18 cellular contexts compared by ENCODE assay signal in genomic region chr19:3604227-3604986, GRCh38. TPM values are rescaled to one million over a fixed set of nuclear protein-coding genes. Genes with fewer than 3 reads are reported as not detected.
DNase-seq lines count a peak whose midpoint lies in the region; ATAC-seq and TF ChIP-seq lines count a peak whose summit lies in the region.
"Had no signal": no experiment of that assay in that cellular context is flagged by ENCODE, and none has a peak within 500 bp of the region (broad histone marks: within the 10 kb centered on the region; RNA-seq: fewer than 3 reads in every experiment).

No MANE protein-coding gene starts in this region.

- peak overlapping the region; percentile 1; the same call in 1 of the 2 replicates for H3K9ac ChIP-seq in BLaER1

- H3K27me3 ChIP-seq in BLaER1 (peaks cover 23% of the 10 kb centered on the region), H7 (ENCODE audit: control insufficient read depth, insufficient read depth, low read length) (peaks cover 6% of the 10 kb centered on the region), esophagus (ENCODE audit: control insufficient read depth in 1 of 2, insufficient read depth in 2 of 2, low read length in 2 of 2) (no peaks in the 10 kb centered on the region), psoas muscle (ENCODE audit: insufficient read depth in 3 of 3, low read length in 2 of 3) (peaks cover 0 to 39% (median 11%) of the 10 kb centered on the region in 3 donors)
- H3K27me3 ChIP-seq: right atrium auricular region, uterus had no signal

- H3K27ac ChIP-seq in BLaER1 (no peak overlapping the region), esophagus (ENCODE audit: low read depth in 2 of 2, low read length in 1 of 2) (peak overlapping the region; percentile 21 to 27), psoas muscle (peak overlapping the region; percentile 16)
- H3K27ac ChIP-seq: right atrium auricular region, VCaP had no signal

- H3K4me2 ChIP-seq in BLaER1: peak overlapping the region; percentile 96

- H3K36me3 ChIP-seq in BLaER1: no peaks in the 10 kb centered on the region
- H3K36me3 ChIP-seq in H7 (replicated peaks; ENCODE audit: control insufficient read depth, insufficient read depth, low read length): no peaks in the 10 kb centered on the region
- H3K36me3 ChIP-seq in esophagus (ENCODE audit: control insufficient read depth in 2 of 2, insufficient read depth in 2 of 2, low read length in 1 of 2): no peaks in the 10 kb centered on the region
- no peaks in the 10 kb centered on the region for H3K36me3 ChIP-seq in psoas muscle (ENCODE audit: insufficient read depth in 1 of 2, low read depth in 1 of 2)
- H3K36me3 ChIP-seq: right atrium auricular region, uterus had no signal

- H3K9me3 ChIP-seq in BLaER1 (0 out of 2 replicates have a peak, but pooled peaks cover 5% of the 10 kb centered on the region), esophagus (ENCODE audit: control insufficient read depth in 2 of 2, insufficient read depth in 1 of 2, low read depth in 1 of 2, low read length in 1 of 2) (no peaks in the 10 kb centered on the region), psoas muscle (no peaks in the 10 kb centered on the region)
- H3K9me3 ChIP-seq: right atrium auricular region, uterus had no signal

- TF ChIP-seq CTCF in psoas muscle (IDR thresholded peaks at IDR 0.05): no peak
- TF ChIP-seq CTCF in GM20000 (IDR thresholded peaks at IDR 0.05; ENCODE audit: extremely low read depth, missing control alignments): no peak

- H4K20me1 ChIP-seq in BLaER1: peaks cover 4% of the 10 kb centered on the region; the same call in 1 of the 2 replicates

- ATAC-seq in psoas muscle (no peak), HG03196 (IDR thresholded peaks at IDR 0.05; ENCODE audit: unreplicated experiment) (no peak), HG03108 (IDR thresholded peaks at IDR 0.05; ENCODE audit: unreplicated experiment) (no peak)

- intact Hi-C loops in psoas muscle (cut with DNase I): no loop called here

- DNase-seq in H7: peak; percentile 60
- DNase-seq in psoas muscle: no peak
- no peak for DNase-seq in GM20000 (ENCODE audit: low spot score)
- no peak for DNase-seq in SHP77 (lab: John Stamatoyannopoulos, UW)
- DNase-seq: amniotic stem cell; H9; mesendoderm; NCI-H1694; NCI-H226; stimulated activated naive CD4-positive, alpha-beta T cell treated with Interleukin-2 at 50 U/mL for 16 hours; uterus had no signal

- H3K4me3 ChIP-seq in BLaER1 (peak overlapping the region; percentile 47), H7 (ENCODE audit: insufficient read depth, low read depth, low read length) (no peak overlapping the region), esophagus (ENCODE audit: low read depth in 1 of 2, low read length in 2 of 2) (no peak overlapping the region), psoas muscle (peak overlapping the region; percentile 62)
- H3K4me3 ChIP-seq: right atrium auricular region, uterus had no signal

- WGBS in esophagus, 2 donors: 63 to 76% methylated on average over 24 to 27 of the region's 27 CpGs
- WGBS in psoas muscle, 3 donors: 60 to 74% (median 61%) methylated on average over 24 to 27 of the region's 27 CpGs

- H3K4me1 ChIP-seq in BLaER1 (peaks cover 82% of the 10 kb centered on the region), esophagus (ENCODE audit: control insufficient read depth in 2 of 2, insufficient read depth in 2 of 2, low read length in 1 of 2) (peaks cover 6 to 10% of the 10 kb centered on the region in 2 donors), psoas muscle (peaks cover 5% of the 10 kb centered on the region)

RNA-seq across cellular contexts. Expression of gene TBXA2R, which starts 2.3 kb away (rescaled TPM):
- 0.18 and 0.45 TPM in 2 replicates for total RNA-seq in H7 (2014; rRNA removed; shearing (Covaris generic))
- polyA plus RNA-seq in esophagus: under 1 TPM; 0.59 to 0.64 TPM
- total RNA-seq in psoas muscle: 1 to 10 TPM in 3 of 4 donors, under 1 TPM in 1; 0.89 to 3.0 (median 1.7) TPM
- 1 to 10 TPM in 2 of 3 donors, under 1 TPM in 1; 0.52 to 1.2 (median 1.1) TPM for polyA plus RNA-seq in psoas muscle
- total RNA-seq: MCF 10A had no signal

RNA-seq across cellular contexts. Expression of gene GIPC3, which starts 19.1 kb away (rescaled TPM):
- 0.11 and 0.21 TPM in 2 replicates for total RNA-seq in H7 (2014; rRNA removed; shearing (Covaris generic))
- polyA plus RNA-seq in esophagus (under 1 TPM; 0.53 to 0.57 TPM), psoas muscle (under 1 TPM; 0.32 to 0.45 (median 0.33) TPM)
- 1 to 10 TPM in 1 of 4 donors, under 1 TPM in 3; 0.30 to 1.1 (median 0.55) TPM for total RNA-seq in psoas muscle
- total RNA-seq: MCF 10A had no signal

RNA-seq across cellular contexts. Expression of gene CACTIN, which starts 22.2 kb away (rescaled TPM):
- 44.0 and 46.4 TPM in 2 replicates for total RNA-seq in H7 (2014; rRNA removed; shearing (Covaris generic))
- 10 to 100 TPM; 12.4 to 19.3 TPM for polyA plus RNA-seq in esophagus
- total RNA-seq in psoas muscle: 10 to 100 TPM; 15.2 to 21.4 (median 18.2) TPM
- polyA plus RNA-seq in psoas muscle: 10 to 100 TPM; 11.8 to 20.5 (median 15.8) TPM

RNA-seq across cellular contexts. Expression of gene HMG20B, which starts 31.7 kb away (rescaled TPM):
- 109 and 124 TPM in 2 replicates for total RNA-seq in H7 (2014; rRNA removed; shearing (Covaris generic))
- 10 to 100 TPM; 62.1 to 68.4 TPM for polyA plus RNA-seq in esophagus
- 10 to 100 TPM; 14.3 to 27.2 (median 24.5) TPM for total RNA-seq in psoas muscle
- 10 to 100 TPM; 21.4 to 25.2 (median 24.7) TPM for polyA plus RNA-seq in psoas muscle

RNA-seq across cellular contexts. Expression of gene MFSD12, which starts 47.0 kb away (rescaled TPM):
- total RNA-seq in H7 (2014; rRNA removed; shearing (Covaris generic)): 34.6 and 42.3 TPM in 2 replicates
- polyA plus RNA-seq in esophagus (10 to 100 TPM; 26.8 to 27.5 TPM), psoas muscle (10 to 100 TPM; 25.6 to 46.6 (median 33.8) TPM)
- total RNA-seq in psoas muscle: 10 to 100 TPM; 16.3 to 25.2 (median 21.5) TPM

Comparison
In these comparisons a context has a peak if more than half of its experiments do, and no peak if none do; other contexts are left out.
1. H3K4me3 ChIP-seq: peak in BLaER1 (single experiment) and psoas muscle (single experiment); none in H7 (single experiment) and esophagus (0 of 2).